12 cellular contexts compared by ENCODE assay signal in the genomic region with DNA sequence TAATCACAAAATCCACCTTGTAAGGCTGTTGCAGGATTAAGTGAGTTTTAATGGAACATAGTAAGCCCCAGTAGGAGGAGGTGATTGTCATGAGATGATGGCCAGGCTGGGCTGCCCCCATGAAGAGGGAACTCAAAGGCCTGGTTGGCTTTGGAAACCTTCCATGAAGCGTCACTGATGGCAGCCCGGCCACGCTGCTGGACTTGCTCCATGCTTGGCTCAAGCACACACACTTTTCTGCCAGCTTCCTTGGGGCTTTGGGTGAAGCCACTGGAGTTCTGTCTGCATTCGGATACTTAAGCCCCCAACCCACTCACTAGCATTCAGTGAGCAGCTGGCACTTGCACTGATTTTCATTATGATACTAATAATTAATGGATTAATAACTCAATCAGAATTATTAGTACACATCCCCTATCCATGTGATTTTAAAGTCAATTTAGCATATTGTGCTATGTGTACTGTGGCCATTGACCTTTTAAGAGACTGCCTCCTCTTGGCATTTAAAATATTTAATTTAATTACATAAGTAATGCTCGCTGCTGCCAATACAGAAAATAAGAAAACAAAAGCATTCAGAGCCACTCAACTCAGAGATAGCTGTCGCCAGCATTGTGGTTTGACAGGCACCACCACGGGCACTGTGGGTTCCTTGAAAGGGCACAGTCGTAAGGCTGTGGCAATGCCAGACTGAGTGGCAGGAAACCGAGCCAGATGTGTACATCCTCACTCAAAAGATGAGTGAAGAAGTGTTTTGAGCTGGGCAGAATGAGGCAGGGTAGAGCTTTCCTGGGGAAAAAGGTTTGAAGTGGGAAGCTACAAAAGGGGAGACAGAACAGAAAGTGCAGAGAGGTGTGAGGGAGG. TPM values are rescaled to one million over a fixed set of nuclear protein-coding genes. Genes with fewer than 3 reads are reported as not detected.
DNase-seq lines count a peak whose midpoint lies in the region; ATAC-seq, FAIRE-seq and TF ChIP-seq lines count a peak whose summit lies in the region.
"Had no signal": no experiment of that assay in that cellular context is flagged by ENCODE, and none has a peak within 500 bp of the region (broad histone marks: within the 10 kb centered on the region; RNA-seq: fewer than 3 reads in every experiment).

No MANE protein-coding gene starts in this region.

- H3K36me3 ChIP-seq in esophagus squamous epithelium: no peaks in the 10 kb centered on the region

- H3K9me3 ChIP-seq in esophagus squamous epithelium: no peaks in the 10 kb centered on the region

- H3K9me3 Mint-ChIP-seq in activated T-helper 2 cell treated with anti-CD3 and anti-CD28 coated beads, Interferon-gamma antibody, Interleukin-2, Interleukin-4, amounts not matched to agents 10 μg/mL and 5 μg/mL and 100 μg/mL, durations not matched to agents 14 hours and 24 hours and 36 hours: no peaks in the 10 kb centered on the region

- H3K4me1 Mint-ChIP-seq in activated T-helper 2 cell treated with anti-CD3 and anti-CD28 coated beads, Interferon-gamma antibody, Interleukin-2, Interleukin-4, amounts not matched to agents 10 μg/mL and 5 μg/mL and 100 μg/mL, durations not matched to agents 14 hours and 24 hours and 36 hours (ENCODE audit: low read depth): peaks cover 3% of the 10 kb centered on the region

- peak; percentile 44 to 74 for ATAC-seq in activated CD4-positive, CD25-positive, alpha-beta regulatory T cell treated with anti-CD3 and anti-CD28 coated beads, Interleukin-2, amount 50 U/mL, for 24 hours
- ATAC-seq in HG02588 (IDR thresholded peaks at IDR 0.05; ENCODE audit: unreplicated experiment): no peak

- 22 to 35% methylated on average over 9 of the region's 9 CpGs for WGBS in esophagus squamous epithelium, 2 donors

- TF ChIP-seq POLR2A in esophagus squamous epithelium (IDR thresholded peaks at IDR 0.05): no peak

- no peak overlapping the region for H3K27ac Mint-ChIP-seq in activated T-helper 2 cell treated with anti-CD3 and anti-CD28 coated beads, Interferon-gamma antibody, Interleukin-2, Interleukin-4, amounts not matched to agents 10 μg/mL and 5 μg/mL and 100 μg/mL, durations not matched to agents 14 hours and 24 hours and 36 hours

- DNase-seq in C1 segment of cervical spinal cord (lab: John Stamatoyannopoulos, UW) (peak in 10 of 14 donors; percentile 4 to 52 (median 22)), anterior cingulate cortex (lab: John Stamatoyannopoulos, UW) (peak in 48 of 58 donors; percentile 5 to 81 (median 44)), nucleus accumbens (lab: John Stamatoyannopoulos, UW) (peak in 38 of 56 donors; percentile 3 to 88 (median 36)), esophagus squamous epithelium (lab: John Stamatoyannopoulos, UW) (no peak), D721Med (ENCODE audit: insufficient read length, low spot score) (no peak)
- no peak for DNase-seq in activated T-helper 2 cell treated with anti-CD3 and anti-CD28 coated beads, Interferon-gamma antibody, Interleukin-2, Interleukin-4, amounts not matched to agents 10 μg/mL and 5 μg/mL and 100 μg/mL, durations not matched to agents 14 hours and 24 hours and 36 hours (ENCODE audit: low spot score)

- intact Hi-C loops in esophagus squamous epithelium (cut with DNase I): no loop called here
- intact Hi-C loops in activated T-helper 2 cell treated with anti-CD3 and anti-CD28 coated beads, Interferon-gamma antibody, Interleukin-2, Interleukin-4, amounts not matched to agents 10 μg/mL and 5 μg/mL and 100 μg/mL, durations not matched to agents 14 hours and 24 hours and 36 hours (cut with micrococcal nuclease): no loop called here

- H3K27me3 Mint-ChIP-seq in activated T-helper 2 cell treated with anti-CD3 and anti-CD28 coated beads, Interferon-gamma antibody, Interleukin-2, Interleukin-4, amounts not matched to agents 10 μg/mL and 5 μg/mL and 100 μg/mL, durations not matched to agents 14 hours and 24 hours and 36 hours (ENCODE audit: low read depth): peaks cover 21% of the 10 kb centered on the region

- no peaks in the 10 kb centered on the region for H3K36me3 Mint-ChIP-seq in activated T-helper 2 cell treated with anti-CD3 and anti-CD28 coated beads, Interferon-gamma antibody, Interleukin-2, Interleukin-4, amounts not matched to agents 10 μg/mL and 5 μg/mL and 100 μg/mL, durations not matched to agents 14 hours and 24 hours and 36 hours (ENCODE audit: low read depth)

- TF ChIP-seq CTCF in esophagus squamous epithelium (IDR thresholded peaks at IDR 0.05): no peak
- TF ChIP-seq CTCF in D721Med (IDR thresholded peaks at IDR 0.05; ENCODE audit: insufficient read depth, missing control alignments): no peak

- no peak overlapping the region for H3K27ac ChIP-seq in esophagus squamous epithelium
- H3K27ac ChIP-seq: C4-2B, KMS-11, SK-N-MC had no signal

- peaks cover 0 to 66% (median 0%) of the 10 kb centered on the region in 4 donors for H3K27me3 ChIP-seq in esophagus squamous epithelium

- peaks cover 0 to 24% (median 0%) of the 10 kb centered on the region in 3 donors for H3K4me1 ChIP-seq in esophagus squamous epithelium

- H3K4me3 ChIP-seq in esophagus squamous epithelium: no peak overlapping the region
- H3K4me3 ChIP-seq: SK-N-MC had no signal

- H3K4me3 Mint-ChIP-seq in activated T-helper 2 cell treated with anti-CD3 and anti-CD28 coated beads, Interferon-gamma antibody, Interleukin-2, Interleukin-4, amounts not matched to agents 10 μg/mL and 5 μg/mL and 100 μg/mL, durations not matched to agents 14 hours and 24 hours and 36 hours (ENCODE audit: low read depth): no peak overlapping the region

- FAIRE-seq in D721Med (lab: Jason Lieb, UNC): no peak
- FAIRE-seq: islet of Langerhans had no signal

RNA-seq across cellular contexts. Expression of a gene that starts 15.9 kb away (rescaled TPM):
- total RNA-seq in esophagus squamous epithelium: not detected
- total RNA-seq in activated T-helper 2 cell treated with anti-CD3 and anti-CD28 coated beads, Interferon-gamma antibody, Interleukin-2, Interleukin-4, amounts not matched to agents 10 μg/mL and 5 μg/mL and 100 μg/mL, durations not matched to agents 14 hours and 24 hours and 36 hours: not detected in 2 replicates

RNA-seq across cellular contexts. Expression of a gene that starts 30.2 kb away (rescaled TPM):
- not detected for total RNA-seq in esophagus squamous epithelium
- total RNA-seq in activated T-helper 2 cell treated with anti-CD3 and anti-CD28 coated beads, Interferon-gamma antibody, Interleukin-2, Interleukin-4, amounts not matched to agents 10 μg/mL and 5 μg/mL and 100 μg/mL, durations not matched to agents 14 hours and 24 hours and 36 hours: not detected in 2 replicates

RNA-seq across cellular contexts. Expression of a gene that starts 34.0 kb away (rescaled TPM):
- total RNA-seq in esophagus squamous epithelium: under 1 TPM in 1 of 4 donors, not detected in 3; 0.30 TPM
- total RNA-seq in activated T-helper 2 cell treated with anti-CD3 and anti-CD28 coated beads, Interferon-gamma antibody, Interleukin-2, Interleukin-4, amounts not matched to agents 10 μg/mL and 5 μg/mL and 100 μg/mL, durations not matched to agents 14 hours and 24 hours and 36 hours: not detected in 2 replicates

RNA-seq across cellular contexts. Expression of a gene that starts 54.7 kb away (rescaled TPM):
- total RNA-seq in esophagus squamous epithelium: not detected
- not detected in 2 replicates for total RNA-seq in activated T-helper 2 cell treated with anti-CD3 and anti-CD28 coated beads, Interferon-gamma antibody, Interleukin-2, Interleukin-4, amounts not matched to agents 10 μg/mL and 5 μg/mL and 100 μg/mL, durations not matched to agents 14 hours and 24 hours and 36 hours

Comparison
In these comparisons a context has a peak if more than half of its experiments do, and no peak if none do; other contexts are left out.
1. DNase-seq: peak in C1 segment of cervical spinal cord (10 of 14), anterior cingulate cortex (48 of 58) and nucleus accumbens (38 of 56); none in esophagus squamous epithelium (single experiment), activated T-helper 2 cell treated with anti-CD3 and anti-CD28 coated beads, Interferon-gamma antibody, Interleukin-2, Interleukin-4, amounts not matched to agents 10 μg/mL and 5 μg/mL and 100 μg/mL, durations not matched to agents 14 hours and 24 hours and 36 hours (single experiment) and D721Med (single experiment).